ENCODE assay signal across 25 cellular contexts in genomic region chr20:3328501-3328900, GRCh38.
DNase-seq lines count a peak whose midpoint lies in the region; ATAC-seq and TF ChIP-seq lines count a peak whose summit lies in the region.
"Had no signal": no experiment of that assay in that cellular context is flagged by ENCODE, and none has a peak within 500 bp of the region (broad histone marks: within the 10 kb centered on the region; RNA-seq: fewer than 3 reads in every experiment).

No MANE protein-coding gene starts in this region.

- no peaks in the 10 kb centered on the region for H3K27me3 Mint-ChIP-seq in activated CD4-positive, alpha-beta T cell treated with anti-CD3 and anti-CD28 coated beads, Interleukin-2, amount 10 ng/mL, durations not matched to agents 24 days and 14 days
- no peaks in the 10 kb centered on the region for H3K27me3 Mint-ChIP-seq in activated naive CD8-positive, alpha-beta T cell treated with anti-CD3 and anti-CD28 coated beads, Interleukin-2, amount 10 ng/mL, durations not matched to agents 7 days and 5 days
- no peaks in the 10 kb centered on the region for H3K27me3 Mint-ChIP-seq in activated naive CD8-positive, alpha-beta T cell treated with anti-CD3 and anti-CD28 coated beads, Interleukin-2, amount 50 U/mL, for 24 hours
- no peaks in the 10 kb centered on the region for H3K27me3 Mint-ChIP-seq in activated CD8-positive, alpha-beta T cell treated with anti-CD3 and anti-CD28 coated beads for 36 hours
- H3K27me3 Mint-ChIP-seq in neural crest cell (ENCODE audit: low read depth): no peaks in the 10 kb centered on the region
- H3K27me3 Mint-ChIP-seq: IgD-negative memory B cell had no signal

- CTCF ChIA-PET in activated CD8-positive, alpha-beta T cell treated with anti-CD3 and anti-CD28 coated beads for 36 hours (lab: Charles Lee): interaction anchor here (0.8 to 3.4 kb wide), 2 partner anchors 13 to 110 kb away, joined by 4 to 11 read pairs; no protein-coding TSS in a partner anchor

- no peaks in the 10 kb centered on the region for H3K27me3 ChIP-seq in right atrium auricular region
- H3K27me3 ChIP-seq: Peyer's patch had no signal

- H3K4me3 Mint-ChIP-seq in activated CD4-positive, alpha-beta T cell treated with anti-CD3 and anti-CD28 coated beads, Interleukin-2, amount 10 ng/mL, durations not matched to agents 24 days and 14 days: peak overlapping the region; percentile 31
- H3K4me3 Mint-ChIP-seq in activated naive CD8-positive, alpha-beta T cell treated with anti-CD3 and anti-CD28 coated beads, Interleukin-2, amount 10 ng/mL, durations not matched to agents 7 days and 5 days: peak overlapping the region; percentile 47
- H3K4me3 Mint-ChIP-seq in activated naive CD8-positive, alpha-beta T cell treated with anti-CD3 and anti-CD28 coated beads, Interleukin-2, amount 50 U/mL, for 24 hours: no peak overlapping the region
- no peak overlapping the region for H3K4me3 Mint-ChIP-seq in activated CD8-positive, alpha-beta T cell treated with anti-CD3 and anti-CD28 coated beads for 36 hours
- no peak overlapping the region for H3K4me3 Mint-ChIP-seq in neural crest cell
- H3K4me3 Mint-ChIP-seq: IgD-negative memory B cell had no signal

- no peaks in the 10 kb centered on the region for H3K4me1 ChIP-seq in right atrium auricular region
- H3K4me1 ChIP-seq: HAP-1, Peyer's patch had no signal

- H3K27ac Mint-ChIP-seq in activated CD4-positive, alpha-beta T cell treated with anti-CD3 and anti-CD28 coated beads, Interleukin-2, amount 10 ng/mL, durations not matched to agents 24 days and 14 days: no peak overlapping the region
- peak overlapping the region; percentile 24 for H3K27ac Mint-ChIP-seq in activated naive CD8-positive, alpha-beta T cell treated with anti-CD3 and anti-CD28 coated beads, Interleukin-2, amount 10 ng/mL, durations not matched to agents 7 days and 5 days
- H3K27ac Mint-ChIP-seq in activated naive CD8-positive, alpha-beta T cell treated with anti-CD3 and anti-CD28 coated beads, Interleukin-2, amount 50 U/mL, for 24 hours: no peak overlapping the region
- no peak overlapping the region for H3K27ac Mint-ChIP-seq in activated CD8-positive, alpha-beta T cell treated with anti-CD3 and anti-CD28 coated beads for 36 hours
- peak overlapping the region; percentile 14 for H3K27ac Mint-ChIP-seq in neural crest cell (ENCODE audit: unreplicated experiment)
- H3K27ac Mint-ChIP-seq: IgD-negative memory B cell had no signal

- H3K36me3 ChIP-seq in right atrium auricular region: peaks cover 38% of the 10 kb centered on the region
- H3K36me3 ChIP-seq: HAP-1 had no signal

- H3K27ac ChIP-seq in right atrium auricular region: no peak overlapping the region
- H3K27ac ChIP-seq: 22Rv1, C4-2B, Peyer's patch had no signal

- peak; percentile 70 for DNase-seq in activated CD4-positive, alpha-beta T cell treated with anti-CD3 and anti-CD28 coated beads, Interleukin-2, amount 10 ng/mL, durations not matched to agents 24 days and 14 days
- DNase-seq in activated CD4-positive, alpha-beta T cell treated with anti-CD3 and anti-CD28 coated beads for 4 hours: no peak
- DNase-seq in activated naive CD8-positive, alpha-beta T cell treated with anti-CD3 and anti-CD28 coated beads, Interleukin-2, amount 10 ng/mL, durations not matched to agents 7 days and 5 days: no peak
- DNase-seq in activated naive CD8-positive, alpha-beta T cell treated with anti-CD3 and anti-CD28 coated beads, Interleukin-2, amount 50 U/mL, for 24 hours: no peak
- no peak for DNase-seq in activated CD8-positive, alpha-beta T cell treated with anti-CD3 and anti-CD28 coated beads for 36 hours
- DNase-seq in neural crest cell (ENCODE audit: low read depth, low spot score) (no peak), right atrium auricular region (ENCODE audit: low spot score) (no peak)
- DNase-seq: AML-193; DMS153; GDM1; Kasumi-1; MM.1S; NCI-H1092 treated with DMSO at 0.1 percent for 48 hours; NCI-H2081; NCI-H2171 treated with DMSO at 0.1 percent for 48 hours; NCI-H446 treated with DMSO at 0.1 percent for 48 hours; NCI-H748 treated with DMSO at 0.1 percent for 48 hours; NK-92 treated with Interleukin-12 subunit alpha and Interleukin-12 subunit beta, amount 100 ng/mL, for 24 hours; Peyer's patch had no signal

- H3K4me1 Mint-ChIP-seq in activated CD4-positive, alpha-beta T cell treated with anti-CD3 and anti-CD28 coated beads, Interleukin-2, amount 10 ng/mL, durations not matched to agents 24 days and 14 days: peaks cover 9% of the 10 kb centered on the region
- H3K4me1 Mint-ChIP-seq in activated naive CD8-positive, alpha-beta T cell treated with anti-CD3 and anti-CD28 coated beads, Interleukin-2, amount 10 ng/mL, durations not matched to agents 7 days and 5 days: peaks cover 16% of the 10 kb centered on the region
- peaks cover 4% of the 10 kb centered on the region for H3K4me1 Mint-ChIP-seq in activated naive CD8-positive, alpha-beta T cell treated with anti-CD3 and anti-CD28 coated beads, Interleukin-2, amount 50 U/mL, for 24 hours
- peaks cover 6% of the 10 kb centered on the region for H3K4me1 Mint-ChIP-seq in activated CD8-positive, alpha-beta T cell treated with anti-CD3 and anti-CD28 coated beads for 36 hours (ENCODE audit: low read depth)
- H3K4me1 Mint-ChIP-seq in neural crest cell: peaks cover under 1% of the 10 kb centered on the region
- H3K4me1 Mint-ChIP-seq: IgD-negative memory B cell had no signal

- no peak for TF ChIP-seq CTCF in activated CD8-positive, alpha-beta T cell treated with anti-CD3 and anti-CD28 coated beads for 36 hours (IDR thresholded peaks at IDR 0.05)
- TF ChIP-seq CTCF in neural crest cell (conservative IDR thresholded peaks at IDR 0.05): no peak
- no peak for TF ChIP-seq CTCF in right atrium auricular region (IDR thresholded peaks at IDR 0.05)

- POLR2A ChIA-PET in activated naive CD8-positive, alpha-beta T cell treated with anti-CD3 and anti-CD28 coated beads, Interleukin-2, amount 10 ng/mL, durations not matched to agents 7 days and 5 days (lab: Charles Lee): interaction anchor here (0.6 to 0.7 kb wide), 2 partner anchors 77 to 168 kb away, joined by 3 to 4 read pairs; no protein-coding TSS in a partner anchor
- POLR2A ChIA-PET in activated CD8-positive, alpha-beta T cell treated with anti-CD3 and anti-CD28 coated beads for 36 hours (lab: Charles Lee): interaction anchor here (1.6 kb wide), 1 partner anchor 11 kb away, joined by 5 read pairs; no protein-coding TSS in a partner anchor

- peak; percentile 93 for ATAC-seq in activated naive CD8-positive, alpha-beta T cell treated with anti-CD3 and anti-CD28 coated beads, Interleukin-2, amount 10 ng/mL, durations not matched to agents 7 days and 5 days (ENCODE audit: low read depth)
- ATAC-seq in activated naive CD8-positive, alpha-beta T cell treated with anti-CD3 and anti-CD28 coated beads, Interleukin-2, amount 50 U/mL, for 24 hours: no peak
- peak; percentile 20 for ATAC-seq in activated CD8-positive, alpha-beta T cell treated with anti-CD3 and anti-CD28 coated beads for 36 hours
- ATAC-seq in GM18907 (IDR thresholded peaks at IDR 0.05; ENCODE audit: unreplicated experiment): no peak
- ATAC-seq: Right ventricle myocardium inferior had no signal

- no peaks in the 10 kb centered on the region for H3K9me3 Mint-ChIP-seq in activated CD4-positive, alpha-beta T cell treated with anti-CD3 and anti-CD28 coated beads, Interleukin-2, amount 10 ng/mL, durations not matched to agents 24 days and 14 days
- H3K9me3 Mint-ChIP-seq in activated naive CD8-positive, alpha-beta T cell treated with anti-CD3 and anti-CD28 coated beads, Interleukin-2, amount 10 ng/mL, durations not matched to agents 7 days and 5 days: no peaks in the 10 kb centered on the region
- no peaks in the 10 kb centered on the region for H3K9me3 Mint-ChIP-seq in activated naive CD8-positive, alpha-beta T cell treated with anti-CD3 and anti-CD28 coated beads, Interleukin-2, amount 50 U/mL, for 24 hours
- H3K9me3 Mint-ChIP-seq in activated CD8-positive, alpha-beta T cell treated with anti-CD3 and anti-CD28 coated beads for 36 hours: no peaks in the 10 kb centered on the region
- H3K9me3 Mint-ChIP-seq in neural crest cell: no peaks in the 10 kb centered on the region
- H3K9me3 Mint-ChIP-seq: IgD-negative memory B cell had no signal

- H3K36me3 Mint-ChIP-seq in activated CD4-positive, alpha-beta T cell treated with anti-CD3 and anti-CD28 coated beads, Interleukin-2, amount 10 ng/mL, durations not matched to agents 24 days and 14 days (ENCODE audit: low read depth): no peaks in the 10 kb centered on the region
- H3K36me3 Mint-ChIP-seq in activated naive CD8-positive, alpha-beta T cell treated with anti-CD3 and anti-CD28 coated beads, Interleukin-2, amount 10 ng/mL, durations not matched to agents 7 days and 5 days: peaks cover 2% of the 10 kb centered on the region
- no peaks in the 10 kb centered on the region for H3K36me3 Mint-ChIP-seq in activated naive CD8-positive, alpha-beta T cell treated with anti-CD3 and anti-CD28 coated beads, Interleukin-2, amount 50 U/mL, for 24 hours (ENCODE audit: low read depth)
- no peaks in the 10 kb centered on the region for H3K36me3 Mint-ChIP-seq in activated CD8-positive, alpha-beta T cell treated with anti-CD3 and anti-CD28 coated beads for 36 hours (ENCODE audit: low read depth)
- peaks cover 3% of the 10 kb centered on the region for H3K36me3 Mint-ChIP-seq in neural crest cell (ENCODE audit: low read depth)

- intact Hi-C loops in activated CD4-positive, alpha-beta T cell treated with anti-CD3 and anti-CD28 coated beads, Interleukin-2, amount 10 ng/mL, durations not matched to agents 24 days and 14 days (cut with micrococcal nuclease): no loop called here
- intact Hi-C loops in activated CD8-positive, alpha-beta T cell treated with anti-CD3 and anti-CD28 coated beads for 36 hours (cut with micrococcal nuclease): no loop called here

- no peaks in the 10 kb centered on the region for H3K9me3 ChIP-seq in right atrium auricular region
- H3K9me3 ChIP-seq: HAP-1, Peyer's patch had no signal

- H3K4me3 ChIP-seq in right atrium auricular region: no peak overlapping the region
- H3K4me3 ChIP-seq: HAP-1, Peyer's patch had no signal

Comparison
In these comparisons a context has a peak if more than half of its experiments do, and no peak if none do; other contexts are left out.
1. H3K27ac Mint-ChIP-seq: peak in activated naive CD8-positive, alpha-beta T cell treated with anti-CD3 and anti-CD28 coated beads, Interleukin-2, amount 10 ng/mL, durations not matched to agents 7 days and 5 days (single experiment) and neural crest cell (single experiment); none in activated CD4-positive, alpha-beta T cell treated with anti-CD3 and anti-CD28 coated beads, Interleukin-2, amount 10 ng/mL, durations not matched to agents 24 days and 14 days (single experiment), activated naive CD8-positive, alpha-beta T cell treated with anti-CD3 and anti-CD28 coated beads, Interleukin-2, amount 50 U/mL, for 24 hours (single experiment) and activated CD8-positive, alpha-beta T cell treated with anti-CD3 and anti-CD28 coated beads for 36 hours (single experiment).
2. H3K4me3 Mint-ChIP-seq: peak in activated CD4-positive, alpha-beta T cell treated with anti-CD3 and anti-CD28 coated beads, Interleukin-2, amount 10 ng/mL, durations not matched to agents 24 days and 14 days (single experiment) and activated naive CD8-positive, alpha-beta T cell treated with anti-CD3 and anti-CD28 coated beads, Interleukin-2, amount 10 ng/mL, durations not matched to agents 7 days and 5 days (single experiment); none in activated naive CD8-positive, alpha-beta T cell treated with anti-CD3 and anti-CD28 coated beads, Interleukin-2, amount 50 U/mL, for 24 hours (single experiment), activated CD8-positive, alpha-beta T cell treated with anti-CD3 and anti-CD28 coated beads for 36 hours (single experiment) and neural crest cell (single experiment).
3. ATAC-seq: peak in activated naive CD8-positive, alpha-beta T cell treated with anti-CD3 and anti-CD28 coated beads, Interleukin-2, amount 10 ng/mL, durations not matched to agents 7 days and 5 days (single experiment) and activated CD8-positive, alpha-beta T cell treated with anti-CD3 and anti-CD28 coated beads for 36 hours (single experiment); none in activated naive CD8-positive, alpha-beta T cell treated with anti-CD3 and anti-CD28 coated beads, Interleukin-2, amount 50 U/mL, for 24 hours (single experiment) and GM18907 (single experiment).